ENCODE assay signal across 4 cellular contexts in genomic region chr15:94991718-94992117, GRCh38.
"Had no signal": no experiment of that assay in that cellular context is flagged by ENCODE, and none has a peak within 500 bp of the region (broad histone marks: within the 10 kb centered on the region; RNA-seq: fewer than 3 reads in every experiment).

No MANE protein-coding gene starts in this region.

- ATAC-seq: HepG2, K562 had no signal

- H3K27ac ChIP-seq: HL-60 had no signal

- DNase-seq: IMR-90 had no signal

- H3K4me3 ChIP-seq: K562 had no signal
